Comparison of ENCODE assay signal across 1 cellular context in genomic region chr19:4194353-4194752, GRCh38.
TF ChIP-seq lines count a peak whose summit lies in the region.

No MANE protein-coding gene starts in this region.

TF ChIP-seq in GM23338, 12 proteins besides CTCF, POLR2A, EP300 and RAD21 (continued from another document):
- TF ChIP-seq ZNF462 (CRISPR knock-in tag; IDR thresholded peaks at IDR 0.05): no peak
- no peak for TF ChIP-seq POLR2AphosphoS5 (IDR thresholded peaks at IDR 0.05; ENCODE audit: low read depth)
- TF ChIP-seq ZNF331 (CRISPR knock-in tag; IDR thresholded peaks at IDR 0.05; ENCODE audit: low read depth): no peak
- no peak for TF ChIP-seq REST (IDR thresholded peaks at IDR 0.05; ENCODE audit: unreplicated experiment)
- TF ChIP-seq STAT1 (IDR thresholded peaks at IDR 0.05; ENCODE audit: unreplicated experiment): no peak
- no peak for TF ChIP-seq JUNB (IDR thresholded peaks at IDR 0.05; ENCODE audit: unreplicated experiment)
